Comparison of ENCODE assay signal across 25 cellular contexts in the genomic region with DNA sequence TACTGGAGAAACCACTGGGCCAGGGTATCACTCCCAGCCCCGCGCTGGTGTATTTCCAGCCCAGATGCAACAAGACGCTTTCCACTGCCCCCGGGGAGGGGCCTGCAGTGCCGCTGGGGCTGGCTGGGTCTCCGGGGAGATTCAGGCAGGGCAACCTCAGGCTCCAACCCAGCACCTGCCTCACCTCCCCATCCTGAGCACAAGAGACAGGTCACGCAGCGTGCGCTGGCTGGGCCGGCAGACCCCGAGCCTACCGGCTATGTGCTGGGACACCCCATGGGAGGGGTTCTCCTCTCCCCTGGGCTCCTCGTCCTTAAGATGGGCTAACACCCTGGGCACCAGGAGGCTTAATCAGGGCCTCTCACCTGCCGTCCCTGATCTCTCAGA.
"Had no signal": no experiment of that assay in that cellular context is flagged by ENCODE, and none has a peak within 500 bp of the region (broad histone marks: within the 10 kb centered on the region; RNA-seq: fewer than 3 reads in every experiment).

No MANE protein-coding gene starts in this region.

- DNase-seq: activated CD4-positive, alpha-beta memory T cell treated with anti-CD3 and anti-CD28 coated beads, Interleukin-2, amount 10 ng/mL, durations not matched to agents 7 days and 5 days; activated CD4-positive, alpha-beta T cell treated with anti-CD3 and anti-CD28 coated beads, Interleukin-2, amount 10 ng/mL, durations not matched to agents 7 days and 5 days; activated CD4-positive, CD25-positive, alpha-beta regulatory T cell; activated gamma-delta T cell; activated naive CD4-positive, alpha-beta T cell treated with anti-CD3 and anti-CD28 coated beads for 36 hours; activated T-cell treated with anti-CD3 and anti-CD28 coated beads for 4 hours; activated T-cell treated with anti-CD3 and anti-CD28 coated beads, Interleukin-2, amount 50 U/mL, for 48 hours; amygdala; brain microvascular endothelial cell; NCI-H1092; NCI-H1417; NCI-H1694 treated with DMSO at 0.1 percent for 48 hours; NCI-H2029 treated with DMSO at 0.1 percent for 48 hours; NCI-H345; NCI-H510A; NCI-H526 treated with DMSO at 0.1 percent for 48 hours; SHP77 treated with DMSO at 0.1 percent for 48 hours; T-cell; T-helper 2 cell had no signal

- H3K9me3 Mint-ChIP-seq: activated CD4-positive, alpha-beta memory T cell treated with anti-CD3 and anti-CD28 coated beads, Interleukin-2, amount 10 ng/mL, durations not matched to agents 7 days and 5 days; activated CD4-positive, alpha-beta T cell treated with anti-CD3 and anti-CD28 coated beads, Interleukin-2, amount 10 ng/mL, durations not matched to agents 7 days and 5 days; activated naive CD4-positive, alpha-beta T cell treated with anti-CD3 and anti-CD28 coated beads for 36 hours; activated T-helper 17 cell treated with anti-CD3 and anti-CD28 coated beads, Interleukin-2, amount 50 U/mL, for 72 hours; T-cell had no signal

- H3K9ac ChIP-seq: KMS-11 had no signal

- H3K27me3 Mint-ChIP-seq: activated CD4-positive, alpha-beta memory T cell treated with anti-CD3 and anti-CD28 coated beads, Interleukin-2, amount 10 ng/mL, durations not matched to agents 7 days and 5 days; activated CD4-positive, alpha-beta T cell treated with anti-CD3 and anti-CD28 coated beads, Interleukin-2, amount 10 ng/mL, durations not matched to agents 7 days and 5 days; activated naive CD8-positive, alpha-beta T cell; activated T-helper 17 cell treated with anti-CD3 and anti-CD28 coated beads, Interleukin-2, amount 50 U/mL, for 72 hours; T-cell had no signal

- H3K4me1 Mint-ChIP-seq: activated CD4-positive, alpha-beta memory T cell treated with anti-CD3 and anti-CD28 coated beads, Interleukin-2, amount 10 ng/mL, durations not matched to agents 7 days and 5 days; activated CD4-positive, alpha-beta T cell treated with anti-CD3 and anti-CD28 coated beads, Interleukin-2, amount 10 ng/mL, durations not matched to agents 7 days and 5 days; activated T-helper 17 cell treated with anti-CD3 and anti-CD28 coated beads, Interleukin-2, amount 50 U/mL, for 72 hours; T-cell had no signal

- H3K27ac Mint-ChIP-seq: activated CD4-positive, alpha-beta memory T cell treated with anti-CD3 and anti-CD28 coated beads, Interleukin-2, amount 10 ng/mL, durations not matched to agents 7 days and 5 days; activated CD4-positive, alpha-beta T cell treated with anti-CD3 and anti-CD28 coated beads, Interleukin-2, amount 10 ng/mL, durations not matched to agents 7 days and 5 days; activated naive CD4-positive, alpha-beta T cell treated with anti-CD3 and anti-CD28 coated beads for 36 hours; activated naive CD8-positive, alpha-beta T cell; activated T-helper 17 cell treated with anti-CD3 and anti-CD28 coated beads, Interleukin-2, amount 50 U/mL, for 72 hours; T-cell had no signal

- H3K4me2 ChIP-seq: KMS-11 had no signal

- H3K36me3 Mint-ChIP-seq: activated naive CD8-positive, alpha-beta T cell had no signal

- H3K27me3 ChIP-seq: brain microvascular endothelial cell, cardiac muscle cell had no signal

- H3K27ac ChIP-seq: brain microvascular endothelial cell, cardiac muscle cell, KMS-11, VCaP had no signal

- FAIRE-seq: RCC 7860 had no signal

- ATAC-seq: activated T-helper 17 cell treated with anti-CD3 and anti-CD28 coated beads, Interleukin-2, amount 50 U/mL, for 72 hours; T-cell had no signal

- H3K4me3 ChIP-seq: cardiac muscle cell had no signal

- H3K4me3 Mint-ChIP-seq: activated CD4-positive, alpha-beta memory T cell treated with anti-CD3 and anti-CD28 coated beads, Interleukin-2, amount 10 ng/mL, durations not matched to agents 7 days and 5 days; activated CD4-positive, alpha-beta T cell treated with anti-CD3 and anti-CD28 coated beads, Interleukin-2, amount 10 ng/mL, durations not matched to agents 7 days and 5 days; activated naive CD4-positive, alpha-beta T cell treated with anti-CD3 and anti-CD28 coated beads for 36 hours; activated naive CD8-positive, alpha-beta T cell; activated T-helper 17 cell treated with anti-CD3 and anti-CD28 coated beads, Interleukin-2, amount 50 U/mL, for 72 hours; T-cell had no signal
